14 cellular contexts compared by ENCODE assay signal in the genomic region with DNA sequence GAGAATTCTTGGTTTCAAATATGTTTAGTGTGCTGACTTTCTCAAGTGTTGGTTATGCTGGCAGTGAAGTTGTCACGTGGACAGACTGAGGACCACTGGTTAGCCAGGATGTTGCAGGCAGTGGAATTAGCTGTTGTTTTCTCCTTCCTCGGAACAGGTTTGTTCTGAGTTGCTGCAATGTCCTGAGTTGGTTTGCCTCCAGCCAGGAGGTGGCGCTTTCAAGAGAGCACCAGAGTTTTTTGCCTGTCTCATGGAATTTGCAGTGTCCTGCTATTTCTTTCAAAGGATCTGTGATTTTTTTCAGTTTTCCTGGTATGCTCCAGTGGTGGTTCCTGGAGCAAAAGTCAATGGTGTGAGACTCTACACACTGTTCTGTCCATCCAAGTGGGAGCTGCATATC.
A peak's percentile ranks its signal among the peaks of the same experiment; 100 is the strongest.
DNase-seq lines count a peak whose midpoint lies in the region; ATAC-seq, FAIRE-seq and TF ChIP-seq lines count a peak whose summit lies in the region.
"Had no signal": no experiment of that assay in that cellular context is flagged by ENCODE, and none has a peak within 500 bp of the region (broad histone marks: within the 10 kb centered on the region; RNA-seq: fewer than 3 reads in every experiment).

No MANE protein-coding gene starts in this region.

- H3K79me1 ChIP-seq in mesendoderm (ENCODE audit: low read length): no peaks in the 10 kb centered on the region

- H3K27ac ChIP-seq in mesendoderm (ENCODE audit: low read depth, low read length): no peak overlapping the region
- H3K27ac ChIP-seq: BLaER1 treated with 17β-estradiol and CSF1 and Interleukin-3, amounts not matched to agents 10 nM and 100 nM had no signal

- no CpG with 5 or more reads among the region's 3 CpGs for WGBS in mesendoderm (ENCODE audit: extremely low coverage, insufficient coverage, low lambda C conversion rate)

- FAIRE-seq in frontal cortex (lab: Jason Lieb, UNC): no peak

- CTCF ChIA-PET in HEK293T (lab: Yijun Ruan, JAX): no interaction called here

- POLR2A ChIA-PET in HEK293T (lab: Yijun Ruan, JAX): no interaction called here

- no peak overlapping the region for H3K4me2 ChIP-seq in mesendoderm (ENCODE audit: low read length)
- H3K4me2 ChIP-seq: BLaER1 treated with 17β-estradiol and CSF1 and Interleukin-3, amounts not matched to agents 10 nM and 100 nM had no signal

- H3K23ac ChIP-seq in mesendoderm (ENCODE audit: low read length): no peak overlapping the region

- H2BK15ac ChIP-seq in mesendoderm (replicated peaks; ENCODE audit: low read depth): no peak overlapping the region

- no peak overlapping the region for H4K8ac ChIP-seq in mesendoderm (ENCODE audit: low read depth, low read length)

- TF ChIP-seq CTCF in astrocyte of the spinal cord (IDR thresholded peaks at IDR 0.05; ENCODE audit: low read depth, low read length): peak; percentile 46

- no peaks in the 10 kb centered on the region for H3K27me3 ChIP-seq in mesendoderm (ENCODE audit: insufficient read depth, low read length, poor library complexity)

- no peaks in the 10 kb centered on the region for H3K79me2 ChIP-seq in mesendoderm (ENCODE audit: control insufficient read depth, insufficient read depth, low read length)

- H3K56ac ChIP-seq in mesendoderm (ENCODE audit: low read length): no peak overlapping the region

- ATAC-seq in HG03442 (IDR thresholded peaks at IDR 0.05; ENCODE audit: unreplicated experiment): no peak
- ATAC-seq: stimulated activated memory B cell treated with anti-CD40 and anti-IgM and Interleukin-4, amounts not matched to agents 10 μg/mL and 1 μg/mL and 100 μg/mL, for 72 hours had no signal

- no peak overlapping the region for H3K4ac ChIP-seq in mesendoderm (ENCODE audit: low read depth, low read length)

- H3K36me3 ChIP-seq in mesendoderm (ENCODE audit: control insufficient read depth, insufficient read depth, low read length): no peaks in the 10 kb centered on the region
- H3K36me3 ChIP-seq: BLaER1 treated with 17β-estradiol and CSF1 and Interleukin-3, amounts not matched to agents 10 nM and 100 nM had no signal

- no peak overlapping the region for H2BK5ac ChIP-seq in mesendoderm (ENCODE audit: low read length)

- H2AK5ac ChIP-seq in mesendoderm (ENCODE audit: low read length): no peak overlapping the region

- H3K4me3 ChIP-seq in astrocyte of the spinal cord (ENCODE audit: low read depth, low read length) (no peak overlapping the region), mesendoderm (ENCODE audit: low read length) (no peak overlapping the region)
- H3K4me3 ChIP-seq: BLaER1 treated with 17β-estradiol and CSF1 and Interleukin-3, amounts not matched to agents 10 nM and 100 nM had no signal

- no peak overlapping the region for H3K18ac ChIP-seq in mesendoderm (ENCODE audit: low read length)

- in situ Hi-C loops in astrocyte of the spinal cord (cut with HindIII; ENCODE audit: low sequenced_read_pairs): no loop called here

- H3K4me1 ChIP-seq in mesendoderm (ENCODE audit: control insufficient read depth, low read depth, low read length): no peaks in the 10 kb centered on the region
- H3K4me1 ChIP-seq: BLaER1 treated with 17β-estradiol and CSF1 and Interleukin-3, amounts not matched to agents 10 nM and 100 nM had no signal

- peak; percentile 68 for DNase-seq in ELF-1 (ENCODE audit: low read depth, low spot score)
- DNase-seq in HEK293T (ENCODE audit: extremely low spot score): peak; percentile 13
- DNase-seq in astrocyte of the spinal cord (ENCODE audit: low read depth, low spot score): peak; percentile 5
- peak; percentile 44 for DNase-seq in mesendoderm
- no peak for DNase-seq in stimulated activated CD4-positive, alpha-beta T cell treated with anti-CD3 and anti-CD28 coated beads, Interleukin-4, amount 100 ng/mL, for 24 hours
- no peak for DNase-seq in germinal center (ENCODE audit: low spot score)
- no peak for DNase-seq in frontal cortex (ENCODE audit: low spot score in 2 of 2)
- DNase-seq: NCI-H2029 treated with DMSO at 0.1 percent for 48 hours; NCI-H774; SIG-M5; stimulated activated CD4-positive, alpha-beta T cell treated with anti-CD3 and anti-CD28 coated beads, Interleukin-4, amount 100 ng/mL, for 1 hour had no signal

- no peak overlapping the region for H4K5ac ChIP-seq in mesendoderm (ENCODE audit: low read length)

- H3K9ac ChIP-seq in mesendoderm (ENCODE audit: low read length): no peak overlapping the region
- H3K9ac ChIP-seq: BLaER1 treated with 17β-estradiol and CSF1 and Interleukin-3, amounts not matched to agents 10 nM and 100 nM had no signal

- H2BK120ac ChIP-seq in mesendoderm (ENCODE audit: low read depth, low read length): no peak overlapping the region

TF ChIP-seq in HEK293T, 16 proteins besides CTCF, POLR2A, EP300 and RAD21:
- TF ChIP-seq FOXK2 (IDR thresholded peaks at IDR 0.05) (no peak), TARDBP (IDR thresholded peaks at IDR 0.05) (no peak), L3MBTL2 (conservative IDR thresholded peaks at IDR 0.05) (no peak), SUZ12 (IDR thresholded peaks at IDR 0.05) (no peak), HDGF (IDR thresholded peaks at IDR 0.05; ENCODE audit: borderline replicate concordance) (no peak), FOXM1 (IDR thresholded peaks at IDR 0.05; ENCODE audit: borderline replicate concordance) (no peak), ELF4 (IDR thresholded peaks at IDR 0.05) (no peak), FOXA1 (IDR thresholded peaks at IDR 0.05) (no peak), NFRKB (IDR thresholded peaks at IDR 0.05) (no peak), LEF1 (IDR thresholded peaks at IDR 0.05; ENCODE audit: borderline replicate concordance) (no peak), CTBP1 (IDR thresholded peaks at IDR 0.05; ENCODE audit: borderline replicate concordance) (no peak), ZNF384 (IDR thresholded peaks at IDR 0.05) (no peak), ARNT (IDR thresholded peaks at IDR 0.05) (no peak)
- TF ChIP-seq, protein P1, sequence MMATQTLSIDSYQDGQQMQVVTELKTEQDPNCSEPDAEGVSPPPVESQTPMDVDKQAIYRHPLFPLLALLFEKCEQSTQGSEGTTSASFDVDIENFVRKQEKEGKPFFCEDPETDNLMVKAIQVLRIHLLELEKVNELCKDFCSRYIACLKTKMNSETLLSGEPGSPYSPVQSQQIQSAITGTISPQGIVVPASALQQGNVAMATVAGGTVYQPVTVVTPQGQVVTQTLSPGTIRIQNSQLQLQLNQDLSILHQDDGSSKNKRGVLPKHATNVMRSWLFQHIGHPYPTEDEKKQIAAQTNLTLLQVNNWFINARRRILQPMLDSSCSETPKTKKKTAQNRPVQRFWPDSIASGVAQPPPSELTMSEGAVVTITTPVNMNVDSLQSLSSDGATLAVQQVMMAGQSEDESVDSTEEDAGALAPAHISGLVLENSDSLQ (IDR thresholded peaks at IDR 0.05): no peak

Comparison
In these comparisons a context has a peak if more than half of its experiments do, and no peak if none do; other contexts are left out.
1. DNase-seq: peak in ELF-1 (single experiment), HEK293T (single experiment), astrocyte of the spinal cord (single experiment) and mesendoderm (single experiment); none in stimulated activated CD4-positive, alpha-beta T cell treated with anti-CD3 and anti-CD28 coated beads, Interleukin-4, amount 100 ng/mL, for 24 hours (single experiment), germinal center (single experiment) and frontal cortex (0 of 2).